38 cellular contexts compared by ENCODE assay signal in the genomic region with DNA sequence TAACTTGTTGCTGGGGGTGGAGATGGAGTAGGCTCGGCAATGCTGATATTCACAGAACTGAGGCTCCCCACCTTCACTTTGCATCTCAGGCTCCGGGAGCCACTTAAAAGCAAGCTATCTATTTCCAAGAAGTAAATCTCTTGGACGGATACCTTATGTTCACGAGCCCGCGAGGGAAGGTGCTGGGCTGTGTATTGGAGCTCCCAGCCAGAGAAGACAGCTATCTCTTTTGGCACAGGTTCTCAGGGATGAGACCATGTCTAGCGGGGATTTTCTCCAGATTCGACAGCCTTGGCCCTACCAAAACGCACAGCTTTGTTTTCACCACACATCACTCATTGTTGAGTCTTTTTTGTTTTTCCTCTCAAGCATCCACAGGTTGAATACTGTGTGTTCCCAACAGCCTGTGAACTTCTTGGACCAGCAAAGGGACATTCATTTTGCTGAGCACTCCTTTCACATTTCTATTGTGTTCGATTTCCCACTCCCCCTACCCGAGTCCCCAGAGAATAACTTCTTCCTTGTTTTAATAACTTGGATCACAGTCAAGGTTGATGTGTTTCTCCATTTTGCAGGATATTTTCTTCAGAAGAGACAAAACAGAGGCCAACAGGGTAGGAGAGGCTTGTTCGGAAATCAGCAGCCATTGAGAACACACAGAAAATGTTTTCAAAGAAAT. TPM values are rescaled to one million over a fixed set of nuclear protein-coding genes. Genes with fewer than 3 reads are reported as not detected.
"Had no signal": no experiment of that assay in that cellular context is flagged by ENCODE, and none has a peak within 500 bp of the region (broad histone marks: within the 10 kb centered on the region; RNA-seq: fewer than 3 reads in every experiment).

No MANE protein-coding gene starts in this region.

- H3K27ac ChIP-seq: Peyer's patch, VCaP had no signal

- H3K9me3 ChIP-seq: Peyer's patch had no signal

- H3K4me3 Mint-ChIP-seq: activated B cell treated with CpG ODN at 0.5 μM for 24 hours; activated CD4-positive, alpha-beta memory T cell treated with anti-CD3 and anti-CD28 coated beads for 36 hours; activated naive CD4-positive, alpha-beta T cell treated with anti-CD3 and anti-CD28 coated beads for 36 hours; activated naive CD8-positive, alpha-beta T cell; activated naive CD8-positive, alpha-beta T cell treated with anti-CD3 and anti-CD28 coated beads, Interleukin-2, amount 50 U/mL, for 24 hours; activated T-cell treated with anti-CD3 and anti-CD28 coated beads, Interleukin-2, amount 50 U/mL, for 4 hours; activated T-helper 1 cell treated with anti-CD3 and anti-CD28 coated beads, Interleukin-12 subunit alpha, Interleukin-12 subunit beta, Interleukin-2, Interleukin-4 antibody, amounts not matched to agents 30 ng/mL and 10 ng/mL and 1 ng/mL, durations not matched to agents 14 hours and 24 hours and 36 hours; brain had no signal

- H3K4me3 ChIP-seq: Peyer's patch had no signal

- H3K9me3 Mint-ChIP-seq: activated B cell treated with CpG ODN at 0.5 μM for 24 hours; activated CD4-positive, alpha-beta memory T cell treated with anti-CD3 and anti-CD28 coated beads for 36 hours; activated naive CD4-positive, alpha-beta T cell treated with anti-CD3 and anti-CD28 coated beads for 36 hours; activated naive CD8-positive, alpha-beta T cell treated with anti-CD3 and anti-CD28 coated beads, Interleukin-2, amount 50 U/mL, for 24 hours; activated T-cell treated with anti-CD3 and anti-CD28 coated beads, Interleukin-2, amount 50 U/mL, for 4 hours; activated T-helper 1 cell treated with anti-CD3 and anti-CD28 coated beads, Interleukin-12 subunit alpha, Interleukin-12 subunit beta, Interleukin-2, Interleukin-4 antibody, amounts not matched to agents 30 ng/mL and 10 ng/mL and 1 ng/mL, durations not matched to agents 14 hours and 24 hours and 36 hours; brain had no signal

- H3K36me3 Mint-ChIP-seq: activated CD4-positive, alpha-beta memory T cell treated with anti-CD3 and anti-CD28 coated beads for 36 hours; activated naive CD8-positive, alpha-beta T cell; brain had no signal

- H3K4me1 Mint-ChIP-seq: activated B cell treated with CpG ODN at 0.5 μM for 24 hours; activated naive CD8-positive, alpha-beta T cell treated with anti-CD3 and anti-CD28 coated beads, Interleukin-2, amount 50 U/mL, for 24 hours; brain had no signal

- H3K36me3 ChIP-seq: Peyer's patch had no signal

- ATAC-seq: activated naive CD8-positive, alpha-beta T cell treated with anti-CD3 and anti-CD28 coated beads, Interleukin-2, amount 50 U/mL, for 24 hours; activated T-cell treated with anti-CD3 and anti-CD28 coated beads, Interleukin-2, amount 50 U/mL, for 4 hours; PC-3; SK-N-SH treated with all-trans-retinoic acid at 6 μM for 48 hours had no signal

- H3K27ac Mint-ChIP-seq: activated B cell treated with CpG ODN at 0.5 μM for 24 hours; activated CD4-positive, alpha-beta memory T cell treated with anti-CD3 and anti-CD28 coated beads for 36 hours; activated naive CD4-positive, alpha-beta T cell treated with anti-CD3 and anti-CD28 coated beads for 36 hours; activated naive CD8-positive, alpha-beta T cell; activated naive CD8-positive, alpha-beta T cell treated with anti-CD3 and anti-CD28 coated beads, Interleukin-2, amount 50 U/mL, for 24 hours; activated T-helper 1 cell treated with anti-CD3 and anti-CD28 coated beads, Interleukin-12 subunit alpha, Interleukin-12 subunit beta, Interleukin-2, Interleukin-4 antibody, amounts not matched to agents 30 ng/mL and 10 ng/mL and 1 ng/mL, durations not matched to agents 14 hours and 24 hours and 36 hours; brain had no signal

- H3K4me1 ChIP-seq: Peyer's patch had no signal

- H3K27me3 ChIP-seq: Peyer's patch had no signal

- DNase-seq: activated B cell treated with CpG ODN at 0.5 μM for 24 hours; activated CD4-positive, alpha-beta memory T cell treated with anti-CD3 and anti-CD28 coated beads for 36 hours; activated CD4-positive, alpha-beta T cell treated with anti-CD3 and anti-CD28 coated beads for 4 hours; activated CD4-positive, alpha-beta T cell treated with anti-CD3 and anti-CD28 coated beads, Interleukin-2, amount 50 U/mL, for 1 hour; activated CD4-positive, CD25-positive, alpha-beta regulatory T cell treated with anti-CD3 and anti-CD28 coated beads, Interleukin-2, amount 50 U/mL, for 72 hours; activated CD8-positive, alpha-beta memory T cell treated with anti-CD3 and anti-CD28 coated beads, Interleukin-2, amount 50 U/mL, for 4 hours; activated gamma-delta T cell treated with Interleukin-2 at 50 U/mL for 16 hours; activated naive CD4-positive, alpha-beta T cell treated with anti-CD3 and anti-CD28 coated beads for 36 hours; activated naive CD8-positive, alpha-beta T cell treated with anti-CD3 and anti-CD28 coated beads, Interleukin-2, amount 50 U/mL, for 24 hours; activated T-cell treated with anti-CD3 and anti-CD28 coated beads for 4 hours; activated T-cell treated with anti-CD3 and anti-CD28 coated beads, Interleukin-2, amount 50 U/mL, for 4 hours; anterior cingulate cortex; Kasumi-1; KG1; MM.1S; MV-4-11; NCI-H1092; NCI-H1436 treated with DMSO at 0.1 percent for 48 hours; NCI-H1694 treated with DMSO at 0.1 percent for 48 hours; NCI-H2029; NCI-H345; NCI-H526; NCI-H748 treated with DMSO at 0.1 percent for 48 hours; NK-92 treated with Interleukin-12 subunit alpha and Interleukin-12 subunit beta, amount 100 ng/mL, for 24 hours; PC-3; Peyer's patch; RPMI8226; SIG-M5; SW 1271; T-helper 1 cell; T-helper 2 cell; T-helper 9 cell had no signal

RNA-seq across cellular contexts. Expression of a gene that starts 23.3 kb away (rescaled TPM):
- total RNA-seq: activated B cell treated with CpG ODN at 0.5 μM for 24 hours; activated CD4-positive, alpha-beta memory T cell treated with anti-CD3 and anti-CD28 coated beads for 36 hours; activated naive CD4-positive, alpha-beta T cell treated with anti-CD3 and anti-CD28 coated beads for 36 hours; activated T-helper 1 cell treated with anti-CD3 and anti-CD28 coated beads, Interleukin-12 subunit alpha, Interleukin-12 subunit beta, Interleukin-2, Interleukin-4 antibody, amounts not matched to agents 30 ng/mL and 10 ng/mL and 1 ng/mL, durations not matched to agents 14 hours and 24 hours and 36 hours; bronchial epithelial cell; Peyer's patch had no signal
